21 cellular contexts compared by ENCODE assay signal in genomic region chr1:160367516-160367900, GRCh38. TPM values are rescaled to one million over a fixed set of nuclear protein-coding genes. Genes with fewer than 3 reads are reported as not detected.
"Had no signal": no experiment of that assay in that cellular context is flagged by ENCODE, and none has a peak within 500 bp of the region (broad histone marks: within the 10 kb centered on the region; RNA-seq: fewer than 3 reads in every experiment).

No MANE protein-coding gene starts in this region.

- ATAC-seq: esophagus mucosa; left ventricle myocardium superior; naive thymus-derived CD8-positive, alpha-beta T cell; right lobe of liver had no signal

- H3K36me3 Mint-ChIP-seq: memory B cell; naive thymus-derived CD8-positive, alpha-beta T cell had no signal

- H3K27me3 Mint-ChIP-seq: activated CD4-positive, alpha-beta T cell treated with anti-CD3 and anti-CD28 coated beads, Interleukin-2, amount 10 ng/mL, durations not matched to agents 24 days and 14 days; naive thymus-derived CD8-positive, alpha-beta T cell had no signal

- H3K4me3 Mint-ChIP-seq: activated CD4-positive, alpha-beta T cell treated with anti-CD3 and anti-CD28 coated beads, Interleukin-2, amount 10 ng/mL, durations not matched to agents 24 days and 14 days; activated naive CD4-positive, alpha-beta T cell treated with anti-CD3 and anti-CD28 coated beads for 36 hours; memory B cell; naive thymus-derived CD8-positive, alpha-beta T cell had no signal

- H3K36me3 ChIP-seq: right lobe of liver, transverse colon had no signal

- H3K9me3 Mint-ChIP-seq: activated CD4-positive, alpha-beta T cell treated with anti-CD3 and anti-CD28 coated beads, Interleukin-2, amount 10 ng/mL, durations not matched to agents 24 days and 14 days; activated naive CD4-positive, alpha-beta T cell treated with anti-CD3 and anti-CD28 coated beads for 36 hours; memory B cell; naive thymus-derived CD8-positive, alpha-beta T cell had no signal

- H3K9me3 ChIP-seq: psoas muscle, right lobe of liver, transverse colon had no signal

- H3K27me3 ChIP-seq: dorsolateral prefrontal cortex, hepatocyte, right lobe of liver had no signal

- H3K27ac ChIP-seq: dorsolateral prefrontal cortex, hepatocyte, psoas muscle, right lobe of liver, transverse colon had no signal

- H3K4me1 Mint-ChIP-seq: activated CD4-positive, alpha-beta T cell treated with anti-CD3 and anti-CD28 coated beads, Interleukin-2, amount 10 ng/mL, durations not matched to agents 24 days and 14 days had no signal

- H3K4me3 ChIP-seq: dorsolateral prefrontal cortex, hepatocyte, psoas muscle, right lobe of liver, smooth muscle cell, transverse colon had no signal

- H3K27ac Mint-ChIP-seq: activated CD4-positive, alpha-beta T cell treated with anti-CD3 and anti-CD28 coated beads, Interleukin-2, amount 10 ng/mL, durations not matched to agents 24 days and 14 days; activated naive CD4-positive, alpha-beta T cell treated with anti-CD3 and anti-CD28 coated beads for 36 hours; memory B cell had no signal

- H3K4me1 ChIP-seq: psoas muscle, right lobe of liver, transverse colon had no signal

- DNase-seq: activated CD4-positive, alpha-beta T cell treated with anti-CD3 and anti-CD28 coated beads, Interleukin-2, amount 10 ng/mL, durations not matched to agents 24 days and 14 days; activated CD4-positive, CD25-positive, alpha-beta regulatory T cell; activated naive CD4-positive, alpha-beta T cell treated with anti-CD3 and anti-CD28 coated beads for 36 hours; activated T-cell treated with anti-CD3 and anti-CD28 coated beads for 4 hours; dorsolateral prefrontal cortex; islet precursor cell; left ventricle myocardium superior; naive thymus-derived CD8-positive, alpha-beta T cell; psoas muscle; stimulated activated CD4-positive, alpha-beta T cell treated with anti-CD3 and anti-CD28 coated beads, Interleukin-4, amount 100 ng/mL, for 4 hours; stimulated activated naive CD8-positive, alpha-beta T cell treated with anti-CD3 and anti-CD28 coated beads, Interleukin-15, Interleukin-2, amounts not matched to agents 100 U/mL and 50 U/mL, for 24 hours; T-helper 2 cell; transverse colon had no signal

RNA-seq across cellular contexts. Expression of gene NHLH1, which starts 0.6 kb away (rescaled TPM):
- total RNA-seq: cardiac septum, left ventricle myocardium superior, mucosa of gallbladder, osteoblast, smooth muscle cell, transverse colon had no signal
- polyA plus RNA-seq: hepatocyte; naive thymus-derived CD8-positive, alpha-beta T cell had no signal

RNA-seq across cellular contexts. Expression of gene VANGL2, which starts 32.9 kb away (rescaled TPM):
- total RNA-seq: osteoblast had no signal
- polyA plus RNA-seq: naive thymus-derived CD8-positive, alpha-beta T cell had no signal
